In genomic region chr13:24215007-24215633, GRCh38 we compare ENCODE assay signal across 9 cellular contexts. TPM values are rescaled to one million over a fixed set of nuclear protein-coding genes. Genes with fewer than 3 reads are reported as not detected.
DNase-seq lines count a peak whose midpoint lies in the region; ATAC-seq and TF ChIP-seq lines count a peak whose summit lies in the region.
"Had no signal": no experiment of that assay in that cellular context is flagged by ENCODE, and none has a peak within 500 bp of the region (broad histone marks: within the 10 kb centered on the region; RNA-seq: fewer than 3 reads in every experiment).

No MANE protein-coding gene starts in this region.

- H3K4me1 Mint-ChIP-seq in endodermal cell (peaks cover 35% of the 10 kb centered on the region), natural killer cell (peaks cover 21 to 38% of the 10 kb centered on the region in 2 donors)
- peaks cover 31% of the 10 kb centered on the region for H3K4me1 Mint-ChIP-seq in activated CD4-positive, alpha-beta T cell treated with anti-CD3 and anti-CD28 coated beads, Interleukin-2, amount 10 ng/mL, durations not matched to agents 24 days and 14 days

- ATAC-seq in GM19351 (IDR thresholded peaks at IDR 0.05; ENCODE audit: unreplicated experiment) = peak; percentile 39
- peak; percentile 68 for ATAC-seq in HG03108 (IDR thresholded peaks at IDR 0.05; ENCODE audit: unreplicated experiment)
- no peak for ATAC-seq in natural killer cell
- no peak for ATAC-seq in GM18868 (IDR thresholded peaks at IDR 0.05; ENCODE audit: unreplicated experiment)

- intact Hi-C loops in natural killer cell (cut with micrococcal nuclease) = no loop called here
- intact Hi-C loops in activated CD4-positive, alpha-beta T cell treated with anti-CD3 and anti-CD28 coated beads, Interleukin-2, amount 10 ng/mL, durations not matched to agents 24 days and 14 days (cut with micrococcal nuclease) = no loop called here

- no peaks in the 10 kb centered on the region for H3K36me3 ChIP-seq in endodermal cell (ENCODE audit: control insufficient read depth, insufficient read depth, low read length)
- H3K36me3 ChIP-seq: colonic mucosa had no signal

- peaks cover 10% of the 10 kb centered on the region for H3K4me1 ChIP-seq in endodermal cell (ENCODE audit: control insufficient read depth, insufficient read depth, low read length)
- H3K4me1 ChIP-seq: colonic mucosa had no signal

- H3K9ac ChIP-seq in endodermal cell (ENCODE audit: extremely low read depth, low read length, poor library complexity, severe bottlenecking) = no peak overlapping the region

- no peaks in the 10 kb centered on the region for H3K27me3 ChIP-seq in endodermal cell (ENCODE audit: control insufficient read depth, insufficient read depth, low read length, poor library complexity, severe bottlenecking)
- H3K27me3 ChIP-seq: colonic mucosa had no signal

- H3K36me3 Mint-ChIP-seq in endodermal cell (ENCODE audit: low read depth) (peaks cover 7% of the 10 kb centered on the region), natural killer cell (no peaks in the 10 kb centered on the region)
- no peaks in the 10 kb centered on the region for H3K36me3 Mint-ChIP-seq in activated CD4-positive, alpha-beta T cell treated with anti-CD3 and anti-CD28 coated beads, Interleukin-2, amount 10 ng/mL, durations not matched to agents 24 days and 14 days (ENCODE audit: low read depth)

- H3K27ac ChIP-seq in 22Rv1 (peak overlapping the region; percentile 74), endodermal cell (ENCODE audit: low read depth, low read length) (no peak overlapping the region)
- H3K27ac ChIP-seq: colonic mucosa had no signal

- no peaks in the 10 kb centered on the region for H3K9me3 ChIP-seq in endodermal cell (ENCODE audit: control insufficient read depth, low read length)
- H3K9me3 ChIP-seq: colonic mucosa had no signal

- no peak overlapping the region for H3K4me3 Mint-ChIP-seq in endodermal cell
- H3K4me3 Mint-ChIP-seq in natural killer cell = no peak overlapping the region
- no peak overlapping the region for H3K4me3 Mint-ChIP-seq in activated CD4-positive, alpha-beta T cell treated with anti-CD3 and anti-CD28 coated beads, Interleukin-2, amount 10 ng/mL, durations not matched to agents 24 days and 14 days

- H3K9me3 Mint-ChIP-seq in endodermal cell (no peaks in the 10 kb centered on the region), natural killer cell (no peaks in the 10 kb centered on the region)
- no peaks in the 10 kb centered on the region for H3K9me3 Mint-ChIP-seq in activated CD4-positive, alpha-beta T cell treated with anti-CD3 and anti-CD28 coated beads, Interleukin-2, amount 10 ng/mL, durations not matched to agents 24 days and 14 days

- WGBS in endodermal cell (ENCODE audit: insufficient coverage in 1 of 2, insufficient read length in 1 of 2), 2 experiments = 80 to 93% methylated on average over 1 to 6 of the region's 6 CpGs

- H3K27me3 Mint-ChIP-seq in endodermal cell (ENCODE audit: insufficient read depth) = no peaks in the 10 kb centered on the region
- H3K27me3 Mint-ChIP-seq in natural killer cell (ENCODE audit: low read depth in 2 of 2) = peaks cover 9 to 18% of the 10 kb centered on the region in 2 donors
- peaks cover 7% of the 10 kb centered on the region for H3K27me3 Mint-ChIP-seq in activated CD4-positive, alpha-beta T cell treated with anti-CD3 and anti-CD28 coated beads, Interleukin-2, amount 10 ng/mL, durations not matched to agents 24 days and 14 days

- no peak overlapping the region for H3K4me3 ChIP-seq in endodermal cell (ENCODE audit: low read length)
- H3K4me3 ChIP-seq: colonic mucosa had no signal

- DNase-seq in endodermal cell (no peak), COR-L47 (lab: John Stamatoyannopoulos, UW) (no peak), natural killer cell (no peak)
- no peak for DNase-seq in activated CD4-positive, alpha-beta T cell treated with anti-CD3 and anti-CD28 coated beads, Interleukin-2, amount 10 ng/mL, durations not matched to agents 24 days and 14 days
- DNase-seq: colonic mucosa had no signal

- TF ChIP-seq CTCF in 22Rv1 (IDR thresholded peaks at IDR 0.05) (no peak), endodermal cell (conservative IDR thresholded peaks at IDR 0.05) (no peak), natural killer cell (IDR thresholded peaks at IDR 0.05) (no peak)

- H3K27ac Mint-ChIP-seq in endodermal cell (peak overlapping the region; percentile 30), natural killer cell (no peak overlapping the region)
- no peak overlapping the region for H3K27ac Mint-ChIP-seq in activated CD4-positive, alpha-beta T cell treated with anti-CD3 and anti-CD28 coated beads, Interleukin-2, amount 10 ng/mL, durations not matched to agents 24 days and 14 days

RNA-seq across cellular contexts. Expression of gene SPATA13, which starts 54.6 kb away (rescaled TPM):
- total RNA-seq in endodermal cell (10 to 100 TPM; 19.4 to 24.8 TPM), natural killer cell (100 to 1,000 TPM; 108 to 141 (median 141) TPM)
- polyA plus RNA-seq in endodermal cell (2013, experiment 1 of 2) = 21.3 TPM
- 20.5 TPM for polyA plus RNA-seq in endodermal cell (2013, experiment 2 of 2)
- 41.9 and 43.6 TPM in 2 replicates for total RNA-seq in activated CD4-positive, alpha-beta T cell treated with anti-CD3 and anti-CD28 coated beads, Interleukin-2, amount 10 ng/mL, durations not matched to agents 24 days and 14 days

Comparison
In these comparisons a context has a peak if more than half of its experiments do, and no peak if none do; other contexts are left out.
1. ATAC-seq: peak in GM19351 (single experiment) and HG03108 (single experiment); none in natural killer cell (0 of 3) and GM18868 (single experiment).